ENCODE assay signal across 19 cellular contexts in genomic region chr11:44711113-44711512, GRCh38. TPM values are rescaled to one million over a fixed set of nuclear protein-coding genes. Genes with fewer than 3 reads are reported as not detected.
A peak's percentile ranks its signal among the peaks of the same experiment; 100 is the strongest.
DNase-seq lines count a peak whose midpoint lies in the region; ATAC-seq and TF ChIP-seq lines count a peak whose summit lies in the region.
"Had no signal": no experiment of that assay in that cellular context is flagged by ENCODE, and none has a peak within 500 bp of the region (broad histone marks: within the 10 kb centered on the region; RNA-seq: fewer than 3 reads in every experiment).

No MANE protein-coding gene starts in this region.

- ATAC-seq in naive thymus-derived CD8-positive, alpha-beta T cell, result no peak
- no peak for ATAC-seq in HG02970 (IDR thresholded peaks at IDR 0.05; ENCODE audit: low FRiP score, unreplicated experiment)
- ATAC-seq: right cardiac atrium had no signal

- H3K4me3 Mint-ChIP-seq in nephron progenitor cell, result no peak overlapping the region
- H3K4me3 Mint-ChIP-seq in naive thymus-derived CD8-positive, alpha-beta T cell, result no peak overlapping the region

- no peak overlapping the region for H3K4me3 ChIP-seq in H7 (ENCODE audit: insufficient read depth, low read depth, low read length)
- H3K4me3 ChIP-seq: thoracic aorta had no signal

- H3K4me1 Mint-ChIP-seq in nephron progenitor cell, result peaks cover 68% of the 10 kb centered on the region
- H3K4me1 Mint-ChIP-seq in naive thymus-derived CD8-positive, alpha-beta T cell, result peaks cover 5 to 15% (median 9%) of the 10 kb centered on the region in 4 donors

- H3K9me3 Mint-ChIP-seq in nephron progenitor cell, result peaks cover 6% of the 10 kb centered on the region
- peaks cover 3 to 18% (median 7%) of the 10 kb centered on the region in 9 donors for H3K9me3 Mint-ChIP-seq in naive thymus-derived CD8-positive, alpha-beta T cell

- TF ChIP-seq CTCF in nephron progenitor cell (IDR thresholded peaks at IDR 0.05), result no peak

- POLR2A ChIA-PET in naive thymus-derived CD8-positive, alpha-beta T cell (lab: Charles Lee), result no interaction called here

- H3K27ac Mint-ChIP-seq in nephron progenitor cell, result peak overlapping the region; percentile 96
- peak overlapping the region in 1 of 10 donors; percentile 25 for H3K27ac Mint-ChIP-seq in naive thymus-derived CD8-positive, alpha-beta T cell

- no peaks in the 10 kb centered on the region for H3K36me3 Mint-ChIP-seq in nephron progenitor cell (ENCODE audit: low read depth)
- H3K36me3 Mint-ChIP-seq in naive thymus-derived CD8-positive, alpha-beta T cell, result peaks cover 0 to 4% (median 0%) of the 10 kb centered on the region in 3 donors

- no peaks in the 10 kb centered on the region for H3K27me3 ChIP-seq in H7 (ENCODE audit: control insufficient read depth, insufficient read depth, low read length)

- peaks cover 3% of the 10 kb centered on the region for H3K27me3 Mint-ChIP-seq in nephron progenitor cell (ENCODE audit: low read depth, poor library complexity)
- peaks cover 0 to 4% (median 4%) of the 10 kb centered on the region in 5 donors for H3K27me3 Mint-ChIP-seq in naive thymus-derived CD8-positive, alpha-beta T cell

- DNase-seq in H7 (peak; percentile 71), NCI-H2227 (lab: John Stamatoyannopoulos, UW; ENCODE audit: unreplicated experiment) (peak; percentile 77), cerebellar cortex (ENCODE audit: low spot score) (peak; percentile 80), nephron progenitor cell (peak; percentile 70), NCI-H226 (no peak)
- no peak for DNase-seq in naive thymus-derived CD8-positive, alpha-beta T cell
- no peak for DNase-seq in stimulated activated naive CD4-positive, alpha-beta T cell (lab: John Stamatoyannopoulos, UW)
- DNase-seq: activated CD4-positive, CD25-positive, alpha-beta regulatory T cell treated with anti-CD3 and anti-CD28 coated beads, Interleukin-2, amount 50 U/mL, for 72 hours; effector memory CD4-positive, alpha-beta T cell; midbrain; NCI-H1048; NCI-H510A; nucleus accumbens; right cardiac atrium; T1000 had no signal

- H3K36me3 ChIP-seq in H7 (replicated peaks; ENCODE audit: control insufficient read depth, insufficient read depth, low read length), result no peaks in the 10 kb centered on the region
- H3K36me3 ChIP-seq: thoracic aorta had no signal

RNA-seq across cellular contexts. Expression of gene TSPAN18, which starts 15.6 kb away (rescaled TPM):
- 25.7 and 27.7 TPM in 2 replicates for total RNA-seq in H7 (2014; rRNA removed; shearing (Covaris generic))
- 1 to 10 TPM; 1.3 to 1.5 TPM for total RNA-seq in naive thymus-derived CD8-positive, alpha-beta T cell
- polyA plus RNA-seq in naive thymus-derived CD8-positive, alpha-beta T cell, result 1 to 10 TPM in 2 of 3 donors, under 1 TPM in 1; 0.73 to 5.5 (median 4.1) TPM
- total RNA-seq: fibroblast of lung, SK-MEL-5 had no signal

Comparison
In these comparisons a context has a peak if more than half of its experiments do, and no peak if none do; other contexts are left out.
1. DNase-seq: peak in H7 (single experiment), NCI-H2227 (single experiment), cerebellar cortex (single experiment) and nephron progenitor cell (single experiment); none in naive thymus-derived CD8-positive, alpha-beta T cell (0 of 10), NCI-H226 (single experiment) and stimulated activated naive CD4-positive, alpha-beta T cell (0 of 6).
2. RNA of gene TSPAN18, which starts 15.6 kb away (total RNA-seq): 25.7 to 27.7 TPM in H7; 1.3 to 1.5 TPM in naive thymus-derived CD8-positive, alpha-beta T cell; every median in the first group is over 10 times any median in the second.